In the genomic region with DNA sequence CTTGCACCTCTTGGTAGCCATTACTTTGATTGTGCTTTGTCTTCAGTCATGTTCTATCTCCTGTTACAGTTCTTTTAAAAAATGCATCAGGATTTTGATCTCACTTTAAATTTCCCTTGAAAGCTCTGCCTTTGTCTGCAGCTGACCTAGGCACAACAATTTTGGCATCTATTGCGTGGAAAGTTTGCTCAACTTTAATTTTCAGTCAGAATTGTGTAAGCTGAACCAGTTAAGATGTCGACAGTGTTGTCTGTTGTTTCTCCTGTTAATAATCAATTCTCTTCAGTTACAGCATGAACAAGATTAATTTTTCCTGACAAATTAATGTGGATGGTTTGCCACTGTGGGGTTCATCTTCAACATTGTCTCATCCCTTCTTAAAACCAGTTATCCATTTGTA, we compare ENCODE assay signal across 28 cellular contexts.
"Had no signal": no experiment of that assay in that cellular context is flagged by ENCODE, and none has a peak within 500 bp of the region (broad histone marks: within the 10 kb centered on the region; RNA-seq: fewer than 3 reads in every experiment).

No MANE protein-coding gene starts in this region.

- H3K4me1 ChIP-seq: colonic mucosa, esophagus muscularis mucosa, esophagus squamous epithelium, foreskin keratinocyte, gastrocnemius medialis, gastroesophageal sphincter, heart left ventricle had no signal

- DNase-seq: colonic mucosa; cortex of kidney; dermis blood vessel endothelial cell; dorsolateral prefrontal cortex; effector CD4-positive, alpha-beta T cell; effector CD8-positive, alpha-beta T cell; effector memory CD4-positive, alpha-beta T cell; effector memory CD8-positive, alpha-beta T cell; endodermal cell; erythroblast; esophagus squamous epithelium; foreskin fibroblast; foreskin keratinocyte; foreskin melanocyte; gastrocnemius medialis; glutamatergic neuron; head of caudate nucleus; heart left ventricle; heart right ventricle had no signal

- H3K27ac ChIP-seq: colonic mucosa, coronary artery, dorsolateral prefrontal cortex, epithelial cell of prostate, esophagus muscularis mucosa, esophagus squamous epithelium, foreskin keratinocyte, gastrocnemius medialis, gastroesophageal sphincter, heart left ventricle, heart right ventricle had no signal

- H3K9me3 ChIP-seq: colonic mucosa, esophagus muscularis mucosa, esophagus squamous epithelium, gastrocnemius medialis, gastroesophageal sphincter had no signal

- ATAC-seq: effector memory CD8-positive, alpha-beta T cell; esophagus mucosa; foreskin keratinocyte; gastrocnemius medialis; gastroesophageal sphincter; heart left ventricle; heart right ventricle had no signal

- FAIRE-seq: colon, endometrium, endothelial cell of umbilical vein, frontal cortex had no signal

- H3K4me3 ChIP-seq: colonic mucosa, coronary artery, dorsolateral prefrontal cortex, esophagus muscularis mucosa, esophagus squamous epithelium, gastrocnemius medialis, gastroesophageal sphincter, heart left ventricle, heart right ventricle had no signal

- H3K27me3 ChIP-seq: colonic mucosa, dorsolateral prefrontal cortex, esophagus muscularis mucosa, esophagus squamous epithelium, foreskin keratinocyte, gastrocnemius medialis, gastroesophageal sphincter, heart left ventricle, heart right ventricle had no signal

- H3K36me3 ChIP-seq: colonic mucosa, esophagus muscularis mucosa, esophagus squamous epithelium, gastrocnemius medialis, gastroesophageal sphincter, heart left ventricle, heart right ventricle had no signal
